Comparison of ENCODE assay signal across 21 cellular contexts in genomic region chr2:185790361-185790760, GRCh38. TPM values are rescaled to one million over a fixed set of nuclear protein-coding genes. Genes with fewer than 3 reads are reported as not detected.
DNase-seq lines count a peak whose midpoint lies in the region; ATAC-seq and TF ChIP-seq lines count a peak whose summit lies in the region.
"Had no signal": no experiment of that assay in that cellular context is flagged by ENCODE, and none has a peak within 500 bp of the region (broad histone marks: within the 10 kb centered on the region; RNA-seq: fewer than 3 reads in every experiment).

No MANE protein-coding gene starts in this region.

- no peak for TF ChIP-seq POLR2A in spleen (IDR thresholded peaks at IDR 0.05)

- no peak overlapping the region for H3K4me2 ChIP-seq in mesendoderm (ENCODE audit: low read length)
- H3K4me2 ChIP-seq: BLaER1 had no signal

- no peak overlapping the region for H2AK5ac ChIP-seq in mesendoderm (ENCODE audit: low read length)

- no peak overlapping the region for H3K18ac ChIP-seq in mesendoderm (ENCODE audit: low read length)

- H3K27me3 ChIP-seq in GM06990 (replicated peaks; ENCODE audit: control insufficient read depth, insufficient read depth, low read length) (no peaks in the 10 kb centered on the region), mesendoderm (ENCODE audit: insufficient read depth, low read length, poor library complexity) (no peaks in the 10 kb centered on the region), spleen (replicated peaks in 1 of 7) (no peaks in the 10 kb centered on the region)
- H3K27me3 ChIP-seq: BLaER1 had no signal

- no peaks in the 10 kb centered on the region for H3K36me3 ChIP-seq in GM06990 (ENCODE audit: control insufficient read depth, insufficient read depth, low read length)
- no peaks in the 10 kb centered on the region for H3K36me3 ChIP-seq in mesendoderm (ENCODE audit: control insufficient read depth, insufficient read depth, low read length)
- H3K36me3 ChIP-seq in spleen, result no peaks in the 10 kb centered on the region
- H3K36me3 ChIP-seq: BLaER1, HAP-1 had no signal

- intact Hi-C loops in spleen (cut with DNase I; ENCODE audit: low total_unique reads), result no loop called here

- TF ChIP-seq CTCF in GM06990 (IDR thresholded peaks at IDR 0.05; ENCODE audit: insufficient read depth, low read length, poor library complexity, severe bottlenecking) (no peak), spleen (IDR thresholded peaks at IDR 0.05 in 8 of 11, conservative IDR thresholded peaks at IDR 0.05 in 3 of 11) (no peak)

- H2BK5ac ChIP-seq in mesendoderm (ENCODE audit: low read length), result no peak overlapping the region

- H3K4me1 ChIP-seq in mesendoderm (ENCODE audit: control insufficient read depth, low read depth, low read length) (no peaks in the 10 kb centered on the region), spleen (no peaks in the 10 kb centered on the region)
- H3K4me1 ChIP-seq: BLaER1, HAP-1 had no signal

- H3K4me3 ChIP-seq in GM06990 (replicated peaks; ENCODE audit: low read depth, low read length), result no peak overlapping the region
- no peak overlapping the region for H3K4me3 ChIP-seq in mesendoderm (ENCODE audit: low read length)
- no peak overlapping the region for H3K4me3 ChIP-seq in spleen
- H3K4me3 ChIP-seq: BLaER1, HAP-1 had no signal

- H3K23ac ChIP-seq in mesendoderm (ENCODE audit: low read length), result no peak overlapping the region

- H3K56ac ChIP-seq in mesendoderm (ENCODE audit: low read length), result no peak overlapping the region

- no CpG with 5 or more reads among the region's 2 CpGs for WGBS in mesendoderm (ENCODE audit: extremely low coverage, insufficient coverage, low lambda C conversion rate)
- WGBS in spleen, 5 donors, result 45 to 68% (median 60%) methylated on average over 2 of the region's 2 CpGs

- H3K79me1 ChIP-seq in mesendoderm (ENCODE audit: low read length), result no peaks in the 10 kb centered on the region

- H4K5ac ChIP-seq in mesendoderm (ENCODE audit: low read length), result no peak overlapping the region

- no peaks in the 10 kb centered on the region for H3K79me2 ChIP-seq in mesendoderm (ENCODE audit: control insufficient read depth, insufficient read depth, low read length)

- H3K9me3 ChIP-seq in spleen, result peaks cover 0 to 12% (median 0%) of the 10 kb centered on the region in 8 donors
- H3K9me3 ChIP-seq: BLaER1, HAP-1 had no signal

- no peak overlapping the region for H3K9ac ChIP-seq in mesendoderm (ENCODE audit: low read length)
- H3K9ac ChIP-seq: BLaER1 had no signal

- H3K27ac ChIP-seq in mesendoderm (ENCODE audit: low read depth, low read length) (no peak overlapping the region), spleen (no peak overlapping the region)
- H3K27ac ChIP-seq: 22Rv1, BLaER1 had no signal

- no peak overlapping the region for H4K8ac ChIP-seq in mesendoderm (ENCODE audit: low read depth, low read length)

- ATAC-seq in GM18868 (IDR thresholded peaks at IDR 0.05; ENCODE audit: unreplicated experiment) (peak; percentile 42), GM21529 (IDR thresholded peaks at IDR 0.05; ENCODE audit: unreplicated experiment) (peak; percentile 48), HG03025 (IDR thresholded peaks at IDR 0.05; ENCODE audit: low FRiP score, unreplicated experiment) (peak; percentile 81)
- ATAC-seq: T-helper 17 cell had no signal

- no peak overlapping the region for H3K4ac ChIP-seq in mesendoderm (ENCODE audit: low read depth, low read length)

- H2BK15ac ChIP-seq in mesendoderm (replicated peaks; ENCODE audit: low read depth), result no peak overlapping the region

- DNase-seq in GM06990 (ENCODE audit: extremely low read depth, insufficient read length) (peak; percentile 14), mesendoderm (no peak), spleen (no peak), NAMALWA (ENCODE audit: low spot score) (no peak)
- DNase-seq in activated effector memory CD4-positive, alpha-beta T cell treated with Interleukin-2 at 50 U/mL for 16 hours, result no peak
- DNase-seq: DMS 273 treated with DMSO at 0.1 percent for 48 hours, Karpas-422, NCI-H1417, NCI-H1930, NCI-H2171, NCI-H446 treated with DMSO at 0.1 percent for 48 hours, NCI-H774, SHP77 treated with DMSO at 0.1 percent for 48 hours, T-helper 17 cell had no signal

- H2BK120ac ChIP-seq in mesendoderm (ENCODE audit: low read depth, low read length), result no peak overlapping the region

RNA-seq across cellular contexts. Expression of gene FSIP2, which starts 51.8 kb away (rescaled TPM):
- polyA plus RNA-seq in mesendoderm (2013, experiment 1 of 2), result 0.52 TPM
- polyA plus RNA-seq in mesendoderm (2013, experiment 2 of 2), result 0.27 TPM
- 1 to 10 TPM in 1 of 7 donors, under 1 TPM in 6; 0.20 to 2.6 (median 0.49) TPM for total RNA-seq in spleen
- polyA plus RNA-seq in spleen, result under 1 TPM; 0.03 to 0.11 (median 0.03) TPM
- total RNA-seq: Daoy had no signal
